Comparison of ENCODE assay signal across 8 cellular contexts in genomic region chr3:114299421-114299820, GRCh38.
DNase-seq lines count a peak whose midpoint lies in the region; ATAC-seq lines count a peak whose summit lies in the region.

No MANE protein-coding gene starts in this region.

- no peak for ATAC-seq in HG02973 (IDR thresholded peaks at IDR 0.05; ENCODE audit: unreplicated experiment)

- DNase-seq in stimulated activated CD4-positive, alpha-beta T cell treated with anti-CD3 and anti-CD28 coated beads, Interleukin-4, amount 100 ng/mL, for 1 hour: peak; percentile 26
- DNase-seq in stimulated activated CD4-positive, alpha-beta T cell treated with anti-CD3 and anti-CD28 coated beads, Interleukin-4, amount 100 ng/mL, for 4 hours: no peak
- DNase-seq in NAMALWA (ENCODE audit: low spot score) (peak; percentile 44), activated gamma-delta T cell treated with Interleukin-2 at 50 U/mL for 16 hours (peak; percentile 31), kidney tubule cell (ENCODE audit: low spot score) (peak; percentile 47), NCI-H128 (lab: John Stamatoyannopoulos, UW; ENCODE audit: unreplicated experiment) (no peak), middle frontal gyrus (ENCODE audit: extremely low spot score, low spot score) (no peak)

Comparison
In these comparisons a context has a peak if more than half of its experiments do, and no peak if none do; other contexts are left out.
1. DNase-seq: peak in stimulated activated CD4-positive, alpha-beta T cell treated with anti-CD3 and anti-CD28 coated beads, Interleukin-4, amount 100 ng/mL, for 1 hour (single experiment), NAMALWA (single experiment), activated gamma-delta T cell treated with Interleukin-2 at 50 U/mL for 16 hours (single experiment) and kidney tubule cell (single experiment); none in stimulated activated CD4-positive, alpha-beta T cell treated with anti-CD3 and anti-CD28 coated beads, Interleukin-4, amount 100 ng/mL, for 4 hours (0 of 2), NCI-H128 (single experiment) and middle frontal gyrus (single experiment).